Comparison of ENCODE assay signal across 10 cellular contexts in the genomic region with DNA sequence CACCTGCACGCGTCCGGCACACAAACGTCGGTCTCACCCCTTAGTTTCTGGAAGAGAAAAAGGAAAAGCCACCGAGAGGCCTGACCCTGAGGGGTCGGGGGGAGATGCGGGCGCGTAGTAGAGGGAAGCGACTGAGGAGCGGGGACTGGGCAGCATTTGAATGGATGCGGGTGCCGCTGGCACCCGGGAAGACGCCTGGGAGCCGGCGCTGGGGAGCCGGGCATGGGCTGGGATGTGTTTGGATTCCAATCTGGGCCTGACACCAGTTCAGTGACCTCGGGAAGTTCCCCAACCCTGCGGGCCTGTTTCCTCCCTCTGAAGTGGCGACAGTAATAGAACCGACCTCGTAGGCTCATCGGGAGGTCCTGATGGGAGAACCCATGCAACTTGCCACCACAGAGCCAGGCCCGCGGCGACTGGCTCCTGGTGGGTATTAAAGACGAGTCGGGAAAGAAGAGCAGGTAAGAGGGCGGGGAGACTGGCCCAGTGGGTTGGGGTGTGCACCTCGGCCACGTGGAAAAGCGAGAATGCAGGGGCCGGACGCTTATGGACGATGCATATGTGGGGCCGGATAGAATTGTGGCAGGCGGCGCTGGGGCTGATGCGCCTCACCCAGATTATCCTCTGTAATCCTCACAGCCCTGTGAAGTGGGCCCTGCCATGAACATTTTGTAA.
DNase-seq lines count a peak whose midpoint lies in the region; ATAC-seq, FAIRE-seq and TF ChIP-seq lines count a peak whose summit lies in the region.
"Had no signal": no experiment of that assay in that cellular context is flagged by ENCODE, and none has a peak within 500 bp of the region (broad histone marks: within the 10 kb centered on the region; RNA-seq: fewer than 3 reads in every experiment).

No MANE protein-coding gene starts in this region.

- POLR2A ChIA-PET in HepG2 (lab: Yijun Ruan, JAX), result no interaction called here

- no peaks in the 10 kb centered on the region for H3K79me2 ChIP-seq in HepG2 (ENCODE audit: insufficient read depth, low read length)

- TF ChIP-seq EP300 in HepG2 (IDR thresholded peaks at IDR 0.05; ENCODE audit: low read depth in 2 of 2, low read length in 2 of 2) (no peak), HepG2 (CRISPR knock-in tag; IDR thresholded peaks at IDR 0.05; ENCODE audit: borderline replicate concordance) (no peak)

- in situ Hi-C loops in HepG2 (cut with HindIII; ENCODE audit: extremely low pct_ligation_motif_present, low pct_unique_long_range_greater_than_20kb) (no loop called here), KBM-7 (cut with MboI; ENCODE audit: low pct_unique_long_range_greater_than_20kb, low sequenced_read_pairs) (no loop called here)

- no peak for FAIRE-seq in HepG2 (lab: Jason Lieb, UNC)
- FAIRE-seq: A204.1, H54 had no signal

- no TSS peak for BruUV-seq in HepG2 (replicated peaks; lab: Mats Ljungman, UMichigan)

- H3K9ac ChIP-seq in HepG2 (ENCODE audit: insufficient read depth, low read depth, low read length), result no peak overlapping the region

- H3K4me1 ChIP-seq in HepG2 (ENCODE audit: insufficient read depth, low read length), result no peaks in the 10 kb centered on the region
- no peaks in the 10 kb centered on the region for H3K4me1 ChIP-seq in thymus (ENCODE audit: control insufficient read depth, insufficient read depth, low read length)

- H3K27ac ChIP-seq in HepG2 (ENCODE audit: extremely low read length, insufficient read depth, low read length) (no peak overlapping the region), thymus (ENCODE audit: low read depth) (no peak overlapping the region)

- no peak overlapping the region for H2AFZ ChIP-seq in HepG2 (ENCODE audit: low read length)

- TF ChIP-seq CTCF in brain (conservative IDR thresholded peaks at IDR 0.05) (no peak), HepG2 (CRISPR knock-in tag; IDR thresholded peaks at IDR 0.05) (no peak)

- H3K36me3 ChIP-seq in HepG2 (replicated peaks in 1 of 2; ENCODE audit: control insufficient read depth in 1 of 2, insufficient read depth in 2 of 2, low read length in 2 of 2) (no peaks in the 10 kb centered on the region), thymus (ENCODE audit: control insufficient read depth, insufficient read depth) (no peaks in the 10 kb centered on the region)

- no peak for TF ChIP-seq POLR2A in HepG2 (IDR thresholded peaks at IDR 0.05; ENCODE audit: insufficient read depth in 1 of 2, low read depth in 2 of 2, low read length in 2 of 2)

- intact Hi-C loops in HepG2 (cut with micrococcal nuclease; ENCODE audit: unreplicated experiment), result no loop called here

- H3K27me3 Mint-ChIP-seq in brain, result no peaks in the 10 kb centered on the region

- H3K4me3 Mint-ChIP-seq in brain, result peak overlapping the region; percentile 82 to 89 (median 84)

- no peak for TF ChIP-seq RAD21 in HepG2 (CRISPR knock-in tag; IDR thresholded peaks at IDR 0.05)

- H3K4me3 ChIP-seq in HepG2 (replicated peaks in 1 of 3; ENCODE audit: insufficient read depth in 1 of 3, low read depth in 2 of 3, low read length in 3 of 3) (peak overlapping the region in 1 of 3 experiments; percentile 64; a peak in 2 of 6 replicates), thymus (ENCODE audit: low read length) (peak overlapping the region; percentile 21)

- H4K20me1 ChIP-seq in HepG2 (ENCODE audit: insufficient read depth, low read length), result no peaks in the 10 kb centered on the region

- 71% methylated on average over 33 of the region's 41 CpGs for WGBS in HepG2 (ENCODE audit: low lambda C conversion rate)
- 31% methylated on average over 41 of the region's 41 CpGs for WGBS in thymus

- H3K4me2 ChIP-seq in HepG2 (ENCODE audit: low read depth, low read length), result peak overlapping the region; percentile 66

- H3K36me3 Mint-ChIP-seq in brain, result no peaks in the 10 kb centered on the region

- peaks cover 8% of the 10 kb centered on the region for H3K4me1 Mint-ChIP-seq in brain

- DNase-seq in NCI-H146 (lab: John Stamatoyannopoulos, UW) (peak; percentile 44), NCI-H146 treated with DMSO at 0.1 percent for 48 hours (lab: John Stamatoyannopoulos, UW; ENCODE audit: unreplicated experiment) (no peak), HepG2 (ENCODE audit: low spot score) (no peak), KBM-7 (no peak), MV-4-11 (lab: John Stamatoyannopoulos, UW) (no peak)

- H3K9me3 Mint-ChIP-seq in brain, result peaks cover 0 to 5% (median 0%) of the 10 kb centered on the region in 5 experiments

- CTCF ChIA-PET in HepG2 (lab: Yijun Ruan, JAX; ENCODE audit: low intra/inter-chr PET ratio, low total read pairs), result no interaction called here

- H3K9me3 ChIP-seq in HepG2 (ENCODE audit: low read length), result no peaks in the 10 kb centered on the region
- no peaks in the 10 kb centered on the region for H3K9me3 ChIP-seq in thymus (ENCODE audit: control insufficient read depth)

- peak overlapping the region in 2 of 5 experiments; percentile 74 to 75 for H3K27ac Mint-ChIP-seq in brain

- peaks cover 2 to 6% of the 10 kb centered on the region in 2 experiments; a peak in 3 of 5 replicates for H3K27me3 ChIP-seq in HepG2 (ENCODE audit: control insufficient read depth in 1 of 2, insufficient read depth in 2 of 2, low read length in 2 of 2)
- H3K27me3 ChIP-seq in thymus (ENCODE audit: control insufficient read depth, insufficient read depth), result peaks cover 14% of the 10 kb centered on the region

- ATAC-seq in HepG2 (peak; percentile 32; the same call in 2 of the 3 replicates), GM18907 (IDR thresholded peaks at IDR 0.05; ENCODE audit: unreplicated experiment) (no peak)

TF ChIP-seq in HepG2, 621 proteins besides CTCF, POLR2A, EP300 and RAD21:
- TF ChIP-seq ADNP (CRISPR knock-in tag; IDR thresholded peaks at IDR 0.05), result no peak
- TF ChIP-seq, protein P1, sequence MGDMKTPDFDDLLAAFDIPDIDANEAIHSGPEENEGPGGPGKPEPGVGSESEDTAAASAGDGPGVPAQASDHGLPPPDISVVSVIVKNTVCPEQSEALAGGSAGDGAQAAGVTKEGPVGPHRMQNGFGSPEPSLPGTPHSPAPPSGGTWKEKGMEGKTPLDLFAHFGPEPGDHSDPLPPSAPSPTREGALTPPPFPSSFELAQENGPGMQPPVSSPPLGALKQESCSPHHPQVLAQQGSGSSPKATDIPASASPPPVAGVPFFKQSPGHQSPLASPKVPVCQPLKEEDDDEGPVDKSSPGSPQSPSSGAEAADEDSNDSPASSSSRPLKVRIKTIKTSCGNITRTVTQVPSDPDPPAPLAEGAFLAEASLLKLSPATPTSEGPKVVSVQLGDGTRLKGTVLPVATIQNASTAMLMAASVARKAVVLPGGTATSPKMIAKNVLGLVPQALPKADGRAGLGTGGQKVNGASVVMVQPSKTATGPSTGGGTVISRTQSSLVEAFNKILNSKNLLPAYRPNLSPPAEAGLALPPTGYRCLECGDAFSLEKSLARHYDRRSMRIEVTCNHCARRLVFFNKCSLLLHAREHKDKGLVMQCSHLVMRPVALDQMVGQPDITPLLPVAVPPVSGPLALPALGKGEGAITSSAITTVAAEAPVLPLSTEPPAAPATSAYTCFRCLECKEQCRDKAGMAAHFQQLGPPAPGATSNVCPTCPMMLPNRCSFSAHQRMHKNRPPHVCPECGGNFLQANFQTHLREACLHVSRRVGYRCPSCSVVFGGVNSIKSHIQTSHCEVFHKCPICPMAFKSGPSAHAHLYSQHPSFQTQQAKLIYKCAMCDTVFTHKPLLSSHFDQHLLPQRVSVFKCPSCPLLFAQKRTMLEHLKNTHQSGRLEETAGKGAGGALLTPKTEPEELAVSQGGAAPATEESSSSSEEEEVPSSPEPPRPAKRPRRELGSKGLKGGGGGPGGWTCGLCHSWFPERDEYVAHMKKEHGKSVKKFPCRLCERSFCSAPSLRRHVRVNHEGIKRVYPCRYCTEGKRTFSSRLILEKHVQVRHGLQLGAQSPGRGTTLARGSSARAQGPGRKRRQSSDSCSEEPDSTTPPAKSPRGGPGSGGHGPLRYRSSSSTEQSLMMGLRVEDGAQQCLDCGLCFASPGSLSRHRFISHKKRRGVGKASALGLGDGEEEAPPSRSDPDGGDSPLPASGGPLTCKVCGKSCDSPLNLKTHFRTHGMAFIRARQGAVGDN (CRISPR knock-in tag; IDR thresholded peaks at IDR 0.05), result peak; percentile 14; the same call in 1 of the 2 replicates
